In the genomic region with DNA sequence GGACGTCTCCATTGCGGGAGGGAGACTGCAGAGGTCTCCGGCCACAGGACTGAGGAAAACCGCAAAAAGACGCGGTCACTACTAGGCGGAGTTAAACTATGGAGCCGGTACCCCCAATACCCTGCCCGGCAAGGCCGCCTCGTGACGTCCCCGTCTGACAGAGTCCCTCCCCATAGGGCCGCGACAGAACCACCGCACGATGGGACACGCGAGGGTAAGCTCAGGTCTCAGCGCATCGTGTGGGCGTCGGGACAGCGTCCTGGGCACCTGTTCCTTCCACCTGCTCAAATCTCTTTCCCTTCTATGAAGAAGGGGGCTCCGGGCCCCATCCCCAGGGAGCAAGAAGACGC, we compare ENCODE assay signal across 7 cellular contexts. TPM values are rescaled to one million over a fixed set of nuclear protein-coding genes. Genes with fewer than 3 reads are reported as not detected.
DNase-seq lines count a peak whose midpoint lies in the region; FAIRE-seq and TF ChIP-seq lines count a peak whose summit lies in the region.

No MANE protein-coding gene starts in this region.

- CTCF ChIA-PET in activated CD4-positive, alpha-beta T cell treated with anti-CD3 and anti-CD28 coated beads, Interleukin-2, amount 10 ng/mL, durations not matched to agents 7 days and 5 days (lab: Charles Lee) = interaction anchor here (1.2 kb wide), 1 partner anchor 98 kb away, joined by 4 read pairs; no protein-coding TSS in a partner anchor
- CTCF ChIA-PET in endothelial cell of umbilical vein (lab: Charles Lee) = no interaction called here

- H3K27me3 Mint-ChIP-seq in activated CD4-positive, alpha-beta T cell treated with anti-CD3 and anti-CD28 coated beads, Interleukin-2, amount 10 ng/mL, durations not matched to agents 7 days and 5 days = no peaks in the 10 kb centered on the region
- H3K27me3 Mint-ChIP-seq in stimulated activated naive CD8-positive, alpha-beta T cell treated with anti-CD3 and anti-CD28 coated beads, Interleukin-15, Interleukin-2, amounts not matched to agents 100 ng/mL and 50 ng/mL, for 24 hours = no peaks in the 10 kb centered on the region

- BruUV-seq in endothelial cell of umbilical vein (replicated peaks; lab: Mats Ljungman, UMichigan) = TSS peak; percentile 83

- H3K9ac ChIP-seq in GM23248 = peak overlapping the region; percentile 100
- peak overlapping the region; percentile 87 for H3K9ac ChIP-seq in endothelial cell of umbilical vein (replicated peaks; ENCODE audit: extremely low read depth, insufficient read depth, low read length)
- peak overlapping the region; percentile 89 to 92 for H3K9ac ChIP-seq in mucosa of rectum (ENCODE audit: low read depth in 1 of 2, low read length in 2 of 2)

- in situ Hi-C loops in GM23248 (cut with MboI) = no loop called here

- no peak for TF ChIP-seq POLR2A in endothelial cell of umbilical vein (IDR thresholded peaks at IDR 0.05; ENCODE audit: low read depth, low read length)

- intact Hi-C loops in endothelial cell of umbilical vein (cut with micrococcal nuclease) = loop anchor here (1.0 to 10.0 kb wide), 8 partner anchors 24 to 673 kb away; a partner anchor contains a TSS

- peaks cover 10% of the 10 kb centered on the region; the same call in 1 of the 2 replicates for H3F3A ChIP-seq in GM23248 (ENCODE audit: insufficient read depth)

- H3K4me3 ChIP-seq in GM12865 (ENCODE audit: low read depth, low read length) (peak overlapping the region; percentile 91), GM23248 (peak overlapping the region; percentile 97), endothelial cell of umbilical vein (replicated peaks in 1 of 3; ENCODE audit: insufficient read depth in 1 of 3, low read depth in 1 of 3, low read length in 3 of 3) (peak overlapping the region; percentile 1 to 68 (median 62)), mucosa of rectum (ENCODE audit: low read length in 2 of 2) (peak overlapping the region; percentile 77 to 100)

- peaks cover 10% of the 10 kb centered on the region for H3K4me1 ChIP-seq in GM23248 (ENCODE audit: insufficient read depth)
- peaks cover 5% of the 10 kb centered on the region for H3K4me1 ChIP-seq in endothelial cell of umbilical vein (ENCODE audit: control insufficient read depth, extremely low read depth, insufficient read depth, low read length)
- H3K4me1 ChIP-seq in mucosa of rectum (ENCODE audit: control insufficient read depth in 2 of 2, insufficient read depth in 2 of 2, low read length in 2 of 2) = peaks cover 0 to 7% of the 10 kb centered on the region in 2 donors

- H3K36me3 Mint-ChIP-seq in activated CD4-positive, alpha-beta T cell treated with anti-CD3 and anti-CD28 coated beads, Interleukin-2, amount 10 ng/mL, durations not matched to agents 7 days and 5 days (ENCODE audit: low read depth) = peaks cover 8% of the 10 kb centered on the region
- H3K36me3 Mint-ChIP-seq in stimulated activated naive CD8-positive, alpha-beta T cell treated with anti-CD3 and anti-CD28 coated beads, Interleukin-15, Interleukin-2, amounts not matched to agents 100 ng/mL and 50 ng/mL, for 24 hours (ENCODE audit: low read depth) = peaks cover 7% of the 10 kb centered on the region

- H3K9me3 ChIP-seq in GM23248 (ENCODE audit: low read depth) (no peaks in the 10 kb centered on the region), endothelial cell of umbilical vein (replicated peaks; ENCODE audit: control insufficient read depth, insufficient read depth, low read length) (no peaks in the 10 kb centered on the region), mucosa of rectum (ENCODE audit: control insufficient read depth in 2 of 2, low read length in 2 of 2) (no peaks in the 10 kb centered on the region)

- TF ChIP-seq CTCF in GM12865 (IDR thresholded peaks at IDR 0.05; ENCODE audit: insufficient read depth, low read depth, low read length, missing control alignments) = no peak
- no peak for TF ChIP-seq CTCF in endothelial cell of umbilical vein (IDR thresholded peaks at IDR 0.05; ENCODE audit: extremely low read depth in 1 of 2, insufficient read depth in 1 of 2, low read depth in 1 of 2, low read length in 2 of 2)

- peaks cover 22% of the 10 kb centered on the region for H3K4me1 Mint-ChIP-seq in activated CD4-positive, alpha-beta T cell treated with anti-CD3 and anti-CD28 coated beads, Interleukin-2, amount 10 ng/mL, durations not matched to agents 7 days and 5 days
- peaks cover 22% of the 10 kb centered on the region for H3K4me1 Mint-ChIP-seq in stimulated activated naive CD8-positive, alpha-beta T cell treated with anti-CD3 and anti-CD28 coated beads, Interleukin-15, Interleukin-2, amounts not matched to agents 100 ng/mL and 50 ng/mL, for 24 hours (ENCODE audit: low read depth)

- H3K9me1 ChIP-seq in endothelial cell of umbilical vein (replicated peaks; ENCODE audit: control insufficient read depth, extremely low read depth, insufficient read depth, low read length) = no peaks in the 10 kb centered on the region

- H2AFZ ChIP-seq in GM23248 (peak overlapping the region; percentile 97), endothelial cell of umbilical vein (ENCODE audit: low read depth, low read length) (peak overlapping the region; percentile 47)

- peak overlapping the region; percentile 99 for H3K27ac Mint-ChIP-seq in activated CD4-positive, alpha-beta T cell treated with anti-CD3 and anti-CD28 coated beads, Interleukin-2, amount 10 ng/mL, durations not matched to agents 7 days and 5 days
- H3K27ac Mint-ChIP-seq in stimulated activated naive CD8-positive, alpha-beta T cell treated with anti-CD3 and anti-CD28 coated beads, Interleukin-15, Interleukin-2, amounts not matched to agents 100 ng/mL and 50 ng/mL, for 24 hours = peak overlapping the region; percentile 99

- 2% methylated on average over 26 of the region's 26 CpGs for WGBS in GM23248 (ENCODE audit: low coverage in 1 of 2, low lambda C conversion rate in 2 of 2, missing lambda C conversion rate in 2 of 2), 2 experiments

- H3K9me2 ChIP-seq in GM23248 (ENCODE audit: insufficient read depth) = no peaks in the 10 kb centered on the region

- peak overlapping the region; percentile 88 for H3K4me3 Mint-ChIP-seq in activated CD4-positive, alpha-beta T cell treated with anti-CD3 and anti-CD28 coated beads, Interleukin-2, amount 10 ng/mL, durations not matched to agents 7 days and 5 days
- peak overlapping the region; percentile 84 for H3K4me3 Mint-ChIP-seq in stimulated activated naive CD8-positive, alpha-beta T cell treated with anti-CD3 and anti-CD28 coated beads, Interleukin-15, Interleukin-2, amounts not matched to agents 100 ng/mL and 50 ng/mL, for 24 hours

- peak overlapping the region; percentile 81 for H3K4me2 ChIP-seq in GM23248 (ENCODE audit: unreplicated experiment)
- H3K4me2 ChIP-seq in endothelial cell of umbilical vein (ENCODE audit: insufficient read depth, low read length) = peak overlapping the region; percentile 90

- H3K36me3 ChIP-seq in GM23248 (ENCODE audit: low read depth) = no peaks in the 10 kb centered on the region
- H3K36me3 ChIP-seq in endothelial cell of umbilical vein (ENCODE audit: control insufficient read depth in 2 of 2, extremely low read depth in 1 of 2, insufficient read depth in 2 of 2, low read length in 2 of 2) = no peaks in the 10 kb centered on the region
- no peaks in the 10 kb centered on the region for H3K36me3 ChIP-seq in mucosa of rectum (ENCODE audit: control insufficient read depth in 2 of 2, insufficient read depth in 2 of 2, low read length in 2 of 2)

- DNase-seq in GM12865 (ENCODE audit: low read depth) (peak; percentile 93), GM23248 (peak; percentile 61), LoVo (ENCODE audit: low spot score) (peak; percentile 71), endothelial cell of umbilical vein (ENCODE audit: low read depth, low spot score) (no peak)
- peak; percentile 66 for DNase-seq in activated CD4-positive, alpha-beta T cell treated with anti-CD3 and anti-CD28 coated beads, Interleukin-2, amount 10 ng/mL, durations not matched to agents 7 days and 5 days

- no peak for FAIRE-seq in endothelial cell of umbilical vein (lab: Jason Lieb, UNC)

- H3K27me3 ChIP-seq in GM23248 (replicated peaks; ENCODE audit: insufficient read depth) = no peaks in the 10 kb centered on the region
- H3K27me3 ChIP-seq in endothelial cell of umbilical vein (ENCODE audit: control insufficient read depth in 2 of 2, insufficient read depth in 2 of 2, low read length in 2 of 2) = no peaks in the 10 kb centered on the region
- H3K27me3 ChIP-seq in mucosa of rectum (ENCODE audit: control insufficient read depth in 2 of 2, insufficient read depth in 2 of 2, low read length in 2 of 2) = no peaks in the 10 kb centered on the region

- H3K79me2 ChIP-seq in GM23248 (ENCODE audit: insufficient read depth) (peaks cover 34% of the 10 kb centered on the region), endothelial cell of umbilical vein (ENCODE audit: control insufficient read depth, insufficient read depth, low read length) (peaks cover 14% of the 10 kb centered on the region)

- POLR2A ChIA-PET in activated CD4-positive, alpha-beta T cell treated with anti-CD3 and anti-CD28 coated beads, Interleukin-2, amount 10 ng/mL, durations not matched to agents 7 days and 5 days (lab: Charles Lee) = no interaction called here
- POLR2A ChIA-PET in endothelial cell of umbilical vein (lab: Charles Lee) = interaction anchor here (0.6 kb wide), 1 partner anchor 672 kb away, joined by 7 read pairs; a partner anchor contains a TSS

- H3K9me3 Mint-ChIP-seq in activated CD4-positive, alpha-beta T cell treated with anti-CD3 and anti-CD28 coated beads, Interleukin-2, amount 10 ng/mL, durations not matched to agents 7 days and 5 days = no peaks in the 10 kb centered on the region
- H3K9me3 Mint-ChIP-seq in stimulated activated naive CD8-positive, alpha-beta T cell treated with anti-CD3 and anti-CD28 coated beads, Interleukin-15, Interleukin-2, amounts not matched to agents 100 ng/mL and 50 ng/mL, for 24 hours = no peaks in the 10 kb centered on the region

- H3K27ac ChIP-seq in GM23248 (peak overlapping the region; percentile 95), endothelial cell of umbilical vein (ENCODE audit: insufficient read depth, low read depth, low read length) (peak overlapping the region; percentile 84), mucosa of rectum (ENCODE audit: low read depth in 2 of 2, low read length in 2 of 2) (peak overlapping the region; percentile 99 to 100)

- dilution Hi-C loops in endothelial cell of umbilical vein (cut with MboI; ENCODE audit: extremely low pct_ligation_motif_present, low sequenced_read_pairs) = no loop called here

- no peaks in the 10 kb centered on the region for H4K20me1 ChIP-seq in GM23248 (ENCODE audit: insufficient read depth)
- H4K20me1 ChIP-seq in endothelial cell of umbilical vein (replicated peaks; ENCODE audit: control insufficient read depth, extremely low read depth, insufficient read depth, low read length) = no peaks in the 10 kb centered on the region

RNA-seq across cellular contexts. Expression of a gene that starts 35.2 kb away (rescaled TPM):
- 0.11 TPM in 1 of 2 replicates, not detected in the other for total RNA-seq in GM23248 (2014; rRNA removed; shearing (Covaris generic))
- polyA plus RNA-seq in GM23248 (2016; fragmentation: Nextera tagmentation; extraction: Ambion mirVana) (0.35 and 0.48 TPM in 2 replicates), endothelial cell of umbilical vein (1.2 and 1.8 TPM in 2 replicates)
- total RNA-seq in activated CD4-positive, alpha-beta T cell treated with anti-CD3 and anti-CD28 coated beads, Interleukin-2, amount 10 ng/mL, durations not matched to agents 7 days and 5 days = under 1 TPM; 0.50 to 0.69 TPM
- 2.6 and 4.7 TPM in 2 replicates for total RNA-seq in endothelial cell of umbilical vein
- polyA plus RNA-seq in endothelial cell of umbilical vein (2011; cell fraction: cytosol; rRNA removed) = 1.8 and 2.2 TPM in 2 replicates
- 1.4 and 1.8 TPM in 2 replicates for polyA plus RNA-seq in endothelial cell of umbilical vein (2011; cell fraction: nucleus; rRNA removed)
- polyA plus RNA-seq in endothelial cell of umbilical vein (2012) = 12.8 and 16.0 TPM in 2 replicates
- 0.96 and 2.4 TPM in 2 replicates for polyA minus RNA-seq in endothelial cell of umbilical vein
- not detected for polyA minus RNA-seq in endothelial cell of umbilical vein (2011; cell fraction: cytosol; rRNA and poly(A)+ RNA removed)
- 1.8 and 2.2 TPM in 2 replicates for polyA minus RNA-seq in endothelial cell of umbilical vein (2011; cell fraction: nucleus; rRNA and poly(A)+ RNA removed)
